ENCODE assay signal across 8 cellular contexts in the genomic region with DNA sequence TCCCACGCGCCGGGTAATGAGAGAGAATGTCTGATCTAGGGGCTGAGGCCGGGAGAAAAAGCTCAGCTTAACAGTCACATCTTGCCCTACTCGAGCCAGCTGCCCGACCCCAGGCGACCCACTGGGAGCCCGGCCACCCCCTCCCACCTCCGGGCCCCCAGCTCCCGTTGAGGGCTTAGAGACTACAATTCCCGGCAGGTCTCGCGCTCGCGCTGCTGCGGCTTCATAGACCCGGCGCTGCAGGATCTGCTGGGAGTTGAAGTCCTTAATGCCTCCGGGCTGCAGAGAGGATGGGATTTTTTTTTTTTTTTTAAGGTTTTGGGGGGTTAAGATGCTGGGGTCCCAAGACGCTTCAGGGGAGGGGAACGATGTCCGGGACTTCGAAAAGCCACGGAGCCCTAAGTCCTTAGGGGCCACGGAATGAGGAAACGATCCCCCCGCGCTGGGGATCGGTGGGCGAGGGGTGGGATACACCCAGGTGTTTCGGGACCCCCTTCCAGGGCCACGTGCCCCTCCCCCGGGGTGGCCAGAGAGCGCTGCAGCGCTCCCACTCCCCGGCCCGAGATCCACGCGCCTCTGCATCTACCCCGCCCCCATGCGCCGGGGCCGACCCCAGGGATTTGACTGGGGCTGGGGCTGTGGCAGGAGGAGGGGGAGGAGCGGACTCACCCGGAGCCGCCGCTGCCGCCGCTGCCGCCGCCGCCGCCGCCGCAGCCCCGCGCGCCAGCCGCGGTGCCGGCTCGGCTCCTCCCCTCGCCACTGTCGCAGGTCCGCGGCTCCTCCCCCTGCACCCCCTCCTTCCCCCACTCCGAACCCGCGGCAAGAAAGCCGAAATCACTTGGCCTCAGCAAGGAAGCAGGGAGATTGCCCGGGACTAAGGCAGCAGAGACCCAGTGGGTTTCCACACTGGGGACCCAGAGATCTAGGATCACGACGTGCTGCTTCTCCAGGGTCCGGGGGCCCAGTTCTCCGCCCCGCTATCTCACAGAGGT. TPM values are rescaled to one million over a fixed set of nuclear protein-coding genes. Genes with fewer than 3 reads are reported as not detected.
DNase-seq lines count a peak whose midpoint lies in the region; ATAC-seq and TF ChIP-seq lines count a peak whose summit lies in the region.

A gene with protein sequence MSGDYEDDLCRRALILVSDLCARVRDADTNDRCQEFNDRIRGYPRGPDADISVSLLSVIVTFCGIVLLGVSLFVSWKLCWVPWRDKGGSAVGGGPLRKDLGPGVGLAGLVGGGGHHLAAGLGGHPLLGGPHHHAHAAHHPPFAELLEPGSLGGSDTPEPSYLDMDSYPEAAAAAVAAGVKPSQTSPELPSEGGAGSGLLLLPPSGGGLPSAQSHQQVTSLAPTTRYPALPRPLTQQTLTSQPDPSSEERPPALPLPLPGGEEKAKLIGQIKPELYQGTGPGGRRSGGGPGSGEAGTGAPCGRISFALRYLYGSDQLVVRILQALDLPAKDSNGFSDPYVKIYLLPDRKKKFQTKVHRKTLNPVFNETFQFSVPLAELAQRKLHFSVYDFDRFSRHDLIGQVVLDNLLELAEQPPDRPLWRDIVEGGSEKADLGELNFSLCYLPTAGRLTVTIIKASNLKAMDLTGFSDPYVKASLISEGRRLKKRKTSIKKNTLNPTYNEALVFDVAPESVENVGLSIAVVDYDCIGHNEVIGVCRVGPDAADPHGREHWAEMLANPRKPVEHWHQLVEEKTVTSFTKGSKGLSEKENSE (minus strand): TSS at position 761 of the 992 bp plus-strand sequence. CDS start 2,470 bp downstream, outside the sequence.

- peaks cover 0 to 21% (median 6%) of the 10 kb centered on the region in 3 donors for H3K9me3 Mint-ChIP-seq in IgD-negative memory B cell
- H3K9me3 Mint-ChIP-seq in activated CD8-positive, alpha-beta T cell treated with anti-CD3 and anti-CD28 coated beads for 36 hours, result peaks cover 7% of the 10 kb centered on the region
- peaks cover 7% of the 10 kb centered on the region for H3K9me3 Mint-ChIP-seq in nephron

- ATAC-seq in activated CD8-positive, alpha-beta T cell treated with anti-CD3 and anti-CD28 coated beads for 36 hours, result peak; percentile 88
- ATAC-seq in upper lobe of right lung (peak; percentile 83), HG03520 (IDR thresholded peaks at IDR 0.05; ENCODE audit: unreplicated experiment) (no peak), HG03469 (IDR thresholded peaks at IDR 0.05; ENCODE audit: unreplicated experiment) (no peak)

- POLR2A ChIA-PET in activated CD8-positive, alpha-beta T cell treated with anti-CD3 and anti-CD28 coated beads for 36 hours (lab: Charles Lee), result no interaction called here

- H3K27ac ChIP-seq in upper lobe of right lung, result no peak within 1 kb of the TSS

- peaks cover 0 to 3% (median 3%) of the 10 kb centered on the region in 3 donors for H3K4me1 Mint-ChIP-seq in IgD-negative memory B cell
- no peaks in the 10 kb centered on the region for H3K4me1 Mint-ChIP-seq in activated CD8-positive, alpha-beta T cell treated with anti-CD3 and anti-CD28 coated beads for 36 hours (ENCODE audit: low read depth)
- H3K4me1 Mint-ChIP-seq in nephron, result no peaks in the 10 kb centered on the region

- H3K4me3 ChIP-seq in fibroblast of mammary gland (ENCODE audit: control insufficient read depth, low read depth, low read length), result peak within 1 kb of the TSS; percentile 29
- peak within 1 kb of the TSS; percentile 50 for H3K4me3 ChIP-seq in upper lobe of right lung

- no peak for TF ChIP-seq CTCF in activated CD8-positive, alpha-beta T cell treated with anti-CD3 and anti-CD28 coated beads for 36 hours (IDR thresholded peaks at IDR 0.05)
- TF ChIP-seq CTCF in fibroblast of mammary gland (conservative IDR thresholded peaks at IDR 0.05; ENCODE audit: control insufficient read depth, insufficient read depth, low read depth, low read length), result no peak
- no peak for TF ChIP-seq CTCF in nephron (IDR thresholded peaks at IDR 0.05; ENCODE audit: unreplicated experiment in 3 of 3)
- no peak for TF ChIP-seq CTCF in upper lobe of right lung (IDR thresholded peaks at IDR 0.05)

- DNase-seq in C1 segment of cervical spinal cord (lab: John Stamatoyannopoulos, UW) (peak in 12 of 14 donors; percentile 4 to 74 (median 22)), fibroblast of mammary gland (ENCODE audit: low read depth) (peak; percentile 16), upper lobe of right lung (peak; percentile 79)
- peak; percentile 52 for DNase-seq in activated CD8-positive, alpha-beta T cell treated with anti-CD3 and anti-CD28 coated beads for 36 hours

- H3K36me3 Mint-ChIP-seq in IgD-negative memory B cell, result peaks cover 4% of the 10 kb centered on the region
- peaks cover 2% of the 10 kb centered on the region for H3K36me3 Mint-ChIP-seq in activated CD8-positive, alpha-beta T cell treated with anti-CD3 and anti-CD28 coated beads for 36 hours (ENCODE audit: low read depth)
- no peaks in the 10 kb centered on the region for H3K36me3 Mint-ChIP-seq in nephron (ENCODE audit: low read depth)

- H3K36me3 ChIP-seq in upper lobe of right lung, result no peaks in the 10 kb centered on the region

- H3K4me1 ChIP-seq in upper lobe of right lung, result no peaks in the 10 kb centered on the region

- H3K4me3 Mint-ChIP-seq in IgD-negative memory B cell, result peak within 1 kb of the TSS in 3 of 4 donors; percentile 79 to 89 (median 86)
- peak within 1 kb of the TSS; percentile 58 for H3K4me3 Mint-ChIP-seq in activated CD8-positive, alpha-beta T cell treated with anti-CD3 and anti-CD28 coated beads for 36 hours
- H3K4me3 Mint-ChIP-seq in nephron, result peak within 1 kb of the TSS; percentile 89 to 94 (median 94)

- intact Hi-C loops in activated CD8-positive, alpha-beta T cell treated with anti-CD3 and anti-CD28 coated beads for 36 hours (cut with micrococcal nuclease), result no loop called here
- intact Hi-C loops in upper lobe of right lung (cut with DNase I), result no loop called here

- H3K9me3 ChIP-seq in upper lobe of right lung, result no peaks in the 10 kb centered on the region

- H3K27ac Mint-ChIP-seq in IgD-negative memory B cell, result no peak within 1 kb of the TSS
- H3K27ac Mint-ChIP-seq in activated CD8-positive, alpha-beta T cell treated with anti-CD3 and anti-CD28 coated beads for 36 hours, result no peak within 1 kb of the TSS
- no peak within 1 kb of the TSS for H3K27ac Mint-ChIP-seq in nephron

- peaks cover 38% of the 10 kb centered on the region for H3K27me3 Mint-ChIP-seq in IgD-negative memory B cell
- H3K27me3 Mint-ChIP-seq in activated CD8-positive, alpha-beta T cell treated with anti-CD3 and anti-CD28 coated beads for 36 hours, result peaks cover 37% of the 10 kb centered on the region
- peaks cover 49% of the 10 kb centered on the region for H3K27me3 Mint-ChIP-seq in nephron (ENCODE audit: low read depth)

- CTCF ChIA-PET in activated CD8-positive, alpha-beta T cell treated with anti-CD3 and anti-CD28 coated beads for 36 hours (lab: Charles Lee), result no interaction called here

- peaks cover 62% of the 10 kb centered on the region for H3K27me3 ChIP-seq in upper lobe of right lung

RNA-seq across cellular contexts. Expression of the gene that starts here (rescaled TPM):
- not detected for polyA plus RNA-seq in IgD-negative memory B cell
- total RNA-seq in activated CD8-positive, alpha-beta T cell treated with anti-CD3 and anti-CD28 coated beads for 36 hours, result not detected
- 2.5 TPM for total RNA-seq in upper lobe of right lung

Comparison
In these comparisons a context has a peak if more than half of its experiments do, and no peak if none do; other contexts are left out.
1. Peak in DNase-seq and ATAC-seq in activated CD8-positive, alpha-beta T cell treated with anti-CD3 and anti-CD28 coated beads for 36 hours; RNA of the gene not detected or under 1 TPM.
2. DNase-seq: peak in every context shown above with its lines; median percentile 79 in upper lobe of right lung; 52 in activated CD8-positive, alpha-beta T cell treated with anti-CD3 and anti-CD28 coated beads for 36 hours; 22 in C1 segment of cervical spinal cord; 16 in fibroblast of mammary gland.